1 cellular context compared by ENCODE assay signal in genomic region chr10:78479467-78479866, GRCh38.
TF ChIP-seq lines count a peak whose summit lies in the region.

No MANE protein-coding gene starts in this region.

TF ChIP-seq in K562, 482 proteins besides CTCF, POLR2A, EP300 and RAD21:
- TF ChIP-seq, protein P1, sequence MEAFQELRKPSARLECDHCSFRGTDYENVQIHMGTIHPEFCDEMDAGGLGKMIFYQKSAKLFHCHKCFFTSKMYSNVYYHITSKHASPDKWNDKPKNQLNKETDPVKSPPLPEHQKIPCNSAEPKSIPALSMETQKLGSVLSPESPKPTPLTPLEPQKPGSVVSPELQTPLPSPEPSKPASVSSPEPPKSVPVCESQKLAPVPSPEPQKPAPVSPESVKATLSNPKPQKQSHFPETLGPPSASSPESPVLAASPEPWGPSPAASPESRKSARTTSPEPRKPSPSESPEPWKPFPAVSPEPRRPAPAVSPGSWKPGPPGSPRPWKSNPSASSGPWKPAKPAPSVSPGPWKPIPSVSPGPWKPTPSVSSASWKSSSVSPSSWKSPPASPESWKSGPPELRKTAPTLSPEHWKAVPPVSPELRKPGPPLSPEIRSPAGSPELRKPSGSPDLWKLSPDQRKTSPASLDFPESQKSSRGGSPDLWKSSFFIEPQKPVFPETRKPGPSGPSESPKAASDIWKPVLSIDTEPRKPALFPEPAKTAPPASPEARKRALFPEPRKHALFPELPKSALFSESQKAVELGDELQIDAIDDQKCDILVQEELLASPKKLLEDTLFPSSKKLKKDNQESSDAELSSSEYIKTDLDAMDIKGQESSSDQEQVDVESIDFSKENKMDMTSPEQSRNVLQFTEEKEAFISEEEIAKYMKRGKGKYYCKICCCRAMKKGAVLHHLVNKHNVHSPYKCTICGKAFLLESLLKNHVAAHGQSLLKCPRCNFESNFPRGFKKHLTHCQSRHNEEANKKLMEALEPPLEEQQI (IDR thresholded peaks at IDR 0.05) = no peak
- peak; percentile 65; the same call in 1 of the 2 replicates for TF ChIP-seq RAD51 (IDR thresholded peaks at IDR 0.05; ENCODE audit: borderline replicate concordance, low read depth)
- no peak for TF ChIP-seq TRIM25 (IDR thresholded peaks at IDR 0.05; ENCODE audit: borderline replicate concordance)
- no peak for TF ChIP-seq ZNF444 (CRISPR knock-in tag; IDR thresholded peaks at IDR 0.05)
- TF ChIP-seq, protein P2, sequence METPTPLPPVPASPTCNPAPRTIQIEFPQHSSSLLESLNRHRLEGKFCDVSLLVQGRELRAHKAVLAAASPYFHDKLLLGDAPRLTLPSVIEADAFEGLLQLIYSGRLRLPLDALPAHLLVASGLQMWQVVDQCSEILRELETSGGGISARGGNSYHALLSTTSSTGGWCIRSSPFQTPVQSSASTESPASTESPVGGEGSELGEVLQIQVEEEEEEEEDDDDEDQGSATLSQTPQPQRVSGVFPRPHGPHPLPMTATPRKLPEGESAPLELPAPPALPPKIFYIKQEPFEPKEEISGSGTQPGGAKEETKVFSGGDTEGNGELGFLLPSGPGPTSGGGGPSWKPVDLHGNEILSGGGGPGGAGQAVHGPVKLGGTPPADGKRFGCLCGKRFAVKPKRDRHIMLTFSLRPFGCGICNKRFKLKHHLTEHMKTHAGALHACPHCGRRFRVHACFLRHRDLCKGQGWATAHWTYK (CRISPR knock-in tag; IDR thresholded peaks at IDR 0.05) = no peak
- no peak for TF ChIP-seq BDP1 (IDR thresholded peaks at IDR 0.05; ENCODE audit: insufficient read depth, insufficient read length)
- no peak for TF ChIP-seq CAMTA2 (CRISPR knock-in tag; conservative IDR thresholded peaks at IDR 0.05)
- TF ChIP-seq HDAC6 (IDR thresholded peaks at IDR 0.05; ENCODE audit: low read depth, low read length) = no peak
- no peak for TF ChIP-seq TEAD1 (CRISPR knock-in tag; IDR thresholded peaks at IDR 0.05)
- TF ChIP-seq CREB1 (IDR thresholded peaks at IDR 0.05) = no peak
- no peak for TF ChIP-seq CREB1 (CRISPR knock-in tag; IDR thresholded peaks at IDR 0.05)
- no peak for TF ChIP-seq NR0B1 (IDR thresholded peaks at IDR 0.05; ENCODE audit: partially characterized antibody)
- TF ChIP-seq ZNF316 (IDR thresholded peaks at IDR 0.05) = no peak
- no peak for TF ChIP-seq BRF2 (IDR thresholded peaks at IDR 0.05; ENCODE audit: borderline replicate concordance, insufficient read depth, insufficient read length)
- no peak for TF ChIP-seq KDM2B (CRISPR knock-in tag; IDR thresholded peaks at IDR 0.05)
- no peak for TF ChIP-seq TSC22D4 (tag; IDR thresholded peaks at IDR 0.05)
- no peak for TF ChIP-seq AFF4 (CRISPR knock-in tag; IDR thresholded peaks at IDR 0.05)
- TF ChIP-seq, protein P3, sequence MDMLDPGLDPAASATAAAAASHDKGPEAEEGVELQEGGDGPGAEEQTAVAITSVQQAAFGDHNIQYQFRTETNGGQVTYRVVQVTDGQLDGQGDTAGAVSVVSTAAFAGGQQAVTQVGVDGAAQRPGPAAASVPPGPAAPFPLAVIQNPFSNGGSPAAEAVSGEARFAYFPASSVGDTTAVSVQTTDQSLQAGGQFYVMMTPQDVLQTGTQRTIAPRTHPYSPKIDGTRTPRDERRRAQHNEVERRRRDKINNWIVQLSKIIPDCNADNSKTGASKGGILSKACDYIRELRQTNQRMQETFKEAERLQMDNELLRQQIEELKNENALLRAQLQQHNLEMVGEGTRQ (CRISPR knock-in tag; IDR thresholded peaks at IDR 0.05) = peak; percentile 45
- TF ChIP-seq TFE3 (CRISPR knock-in tag; IDR thresholded peaks at IDR 0.05) = peak; percentile 84
- TF ChIP-seq ZNF668 (CRISPR knock-in tag; IDR thresholded peaks at IDR 0.05) = no peak
- TF ChIP-seq NFXL1 (CRISPR knock-in tag; IDR thresholded peaks at IDR 0.05) = no peak
